ENCODE assay signal across 8 cellular contexts in the genomic region with DNA sequence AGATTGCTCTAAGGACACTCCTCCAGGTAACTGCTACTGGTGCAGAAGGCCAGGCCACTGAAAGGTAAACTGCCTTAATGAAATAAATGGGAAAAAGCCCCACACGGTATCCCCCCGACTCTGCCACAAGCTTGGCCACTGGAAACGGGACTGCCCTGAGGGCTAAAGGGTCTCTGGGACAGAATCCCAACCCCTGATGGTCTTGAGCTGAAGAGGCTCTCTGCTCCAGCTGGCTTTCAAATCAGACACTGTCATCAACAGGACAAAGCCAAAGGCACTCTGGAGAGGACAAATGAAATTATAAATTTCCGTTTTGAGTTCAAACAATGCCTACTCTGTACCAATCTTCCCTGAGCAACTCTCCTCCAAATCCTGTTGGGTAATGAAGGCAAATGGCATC.
"Had no signal": no experiment of that assay in that cellular context is flagged by ENCODE, and none has a peak within 500 bp of the region (broad histone marks: within the 10 kb centered on the region; RNA-seq: fewer than 3 reads in every experiment).

No MANE protein-coding gene starts in this region.

- H3K27ac ChIP-seq: GM23248 had no signal

- FAIRE-seq: H1, H54, HTR-8/SVneo had no signal

- DNase-seq: GM23248, H9, HCEC 1CT, IMR-90, KBM-7 had no signal

- H3K9ac ChIP-seq: GM23248 had no signal

- H3K4me3 Mint-ChIP-seq: H9 had no signal

- H2AFZ ChIP-seq: GM23248 had no signal

- H3K27ac Mint-ChIP-seq: H9 had no signal

- H3K4me3 ChIP-seq: GM23248 had no signal
